9 cellular contexts compared by ENCODE assay signal in the genomic region with DNA sequence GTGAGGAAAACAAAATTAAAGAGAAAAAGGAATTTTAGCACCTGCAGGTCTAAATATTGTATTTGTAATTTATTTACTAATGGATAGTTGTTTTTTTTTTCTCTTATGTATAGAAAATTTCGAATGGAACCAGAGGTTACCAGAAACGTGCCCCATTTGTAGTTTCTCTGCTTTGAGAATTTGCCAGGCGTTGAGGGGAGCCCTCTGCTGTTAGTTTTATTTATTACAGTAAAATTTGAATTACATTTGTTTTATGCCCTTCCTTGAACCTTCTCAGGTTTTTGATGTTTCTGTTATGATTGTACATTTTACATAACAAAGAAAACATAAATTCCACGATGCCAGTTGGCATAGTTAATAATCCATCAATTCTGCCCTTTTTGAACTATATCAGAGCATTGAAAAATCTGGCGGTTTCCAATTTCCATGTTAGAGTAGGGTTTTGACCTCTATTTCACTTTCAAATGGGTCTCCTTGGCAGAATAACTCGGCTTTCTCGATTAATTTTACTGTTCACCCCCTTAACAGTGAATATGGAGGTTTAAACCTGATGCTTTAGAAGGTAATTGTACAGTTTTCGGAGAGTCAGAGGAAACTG. TPM values are rescaled to one million over a fixed set of nuclear protein-coding genes. Genes with fewer than 3 reads are reported as not detected.
DNase-seq lines count a peak whose midpoint lies in the region; ATAC-seq, FAIRE-seq and TF ChIP-seq lines count a peak whose summit lies in the region.
"Had no signal": no experiment of that assay in that cellular context is flagged by ENCODE, and none has a peak within 500 bp of the region (broad histone marks: within the 10 kb centered on the region; RNA-seq: fewer than 3 reads in every experiment).

No MANE protein-coding gene starts in this region.

- CTCF ChIA-PET in A549 (lab: Yijun Ruan, JAX), result interaction anchor here (0.7 to 9.1 kb wide), 13 partner anchors 9 to 138 kb away, joined by 3 to 68 read pairs (median 5); no protein-coding TSS in a partner anchor
- CTCF ChIA-PET in naive thymus-derived CD4-positive, alpha-beta T cell (lab: Charles Lee), result interaction anchor here (1.7 kb wide), 1 partner anchor 132 kb away, joined by 10 read pairs; no protein-coding TSS in a partner anchor

- TF ChIP-seq POLR2A in A549 (IDR thresholded peaks at IDR 0.05; ENCODE audit: low read length), result no peak

- TF ChIP-seq RAD21 in A549 (conservative IDR thresholded peaks at IDR 0.05 in 1 of 2, IDR thresholded peaks at IDR 0.05 in 1 of 2), result peak; percentile 75 to 80

- H3K36me3 Mint-ChIP-seq in naive thymus-derived CD4-positive, alpha-beta T cell, result no peaks in the 10 kb centered on the region
- H3K36me3 Mint-ChIP-seq: activated naive CD8-positive, alpha-beta T cell had no signal

- TF ChIP-seq EP300 in A549 (IDR thresholded peaks at IDR 0.05), result no peak

- DNase-seq in A549 (ENCODE audit: low read depth in 1 of 2, low spot score in 1 of 2) (peak in 1 of 2 experiments; percentile 7), GM12865 (ENCODE audit: low read depth) (peak; percentile 25), NCI-H345 (lab: John Stamatoyannopoulos, UW) (peak; percentile 27), colonic mucosa (no peak), T1000 (lab: John Stamatoyannopoulos, UW) (no peak), HPDE6-E6E7 (ENCODE audit: extremely low spot score) (no peak)
- DNase-seq in naive thymus-derived CD4-positive, alpha-beta T cell, result peak in 5 of 9 donors; percentile 5 to 24 (median 13)

- FAIRE-seq in A549 (lab: Jason Lieb, UNC), result no peak

- H3K4me3 ChIP-seq in A549 (no peak overlapping the region), GM12865 (ENCODE audit: low read depth, low read length) (no peak overlapping the region), colonic mucosa (no peak overlapping the region)
- no peak overlapping the region for H3K4me3 ChIP-seq in naive thymus-derived CD4-positive, alpha-beta T cell (ENCODE audit: low read length)

- no peaks in the 10 kb centered on the region for H3K4me1 Mint-ChIP-seq in naive thymus-derived CD4-positive, alpha-beta T cell

- TF ChIP-seq CTCF in A549 (IDR thresholded peaks at IDR 0.05) (peak; percentile 69), GM12865 (IDR thresholded peaks at IDR 0.05; ENCODE audit: insufficient read depth, low read depth, low read length, missing control alignments) (peak; percentile 39), colonic mucosa (IDR thresholded peaks at IDR 0.05) (peak; percentile 33)

- H3K4me3 Mint-ChIP-seq in naive thymus-derived CD4-positive, alpha-beta T cell, result no peak overlapping the region
- H3K4me3 Mint-ChIP-seq: activated naive CD8-positive, alpha-beta T cell had no signal

- WGBS in A549 (ENCODE audit: missing lambda C conversion rate), result 24% methylated on average over 8 of the region's 8 CpGs

- H3K4me1 ChIP-seq in A549 (no peaks in the 10 kb centered on the region), colonic mucosa (no peaks in the 10 kb centered on the region)
- H3K4me1 ChIP-seq in naive thymus-derived CD4-positive, alpha-beta T cell (ENCODE audit: control insufficient read depth in 2 of 2, insufficient read depth in 2 of 2, low read length in 2 of 2), result no peaks in the 10 kb centered on the region

- no peak for ATAC-seq in A549
- no peak for ATAC-seq in naive thymus-derived CD4-positive, alpha-beta T cell
- no peak for ATAC-seq in HG02571 (IDR thresholded peaks at IDR 0.05; ENCODE audit: unreplicated experiment)

- H3K9ac ChIP-seq in colonic mucosa (ENCODE audit: low read depth in 2 of 2, low read length in 2 of 2), result no peak overlapping the region

- H3K9me3 ChIP-seq in A549 (no peaks in the 10 kb centered on the region), colonic mucosa (no peaks in the 10 kb centered on the region)
- no peaks in the 10 kb centered on the region for H3K9me3 ChIP-seq in naive thymus-derived CD4-positive, alpha-beta T cell (ENCODE audit: control insufficient read depth in 2 of 3, low read length in 3 of 3)

- H3K27me3 Mint-ChIP-seq in naive thymus-derived CD4-positive, alpha-beta T cell, result peaks cover 15 to 34% (median 26%) of the 10 kb centered on the region in 5 donors

- H3K9me3 Mint-ChIP-seq in naive thymus-derived CD4-positive, alpha-beta T cell, result no peaks in the 10 kb centered on the region

- no peaks in the 10 kb centered on the region for H3K36me3 ChIP-seq in colonic mucosa
- no peaks in the 10 kb centered on the region for H3K36me3 ChIP-seq in naive thymus-derived CD4-positive, alpha-beta T cell (ENCODE audit: control insufficient read depth in 2 of 3, insufficient read depth in 3 of 3, low read length in 3 of 3)

- intact Hi-C loops in colonic mucosa (cut with DNase I), result loop anchor here (5.0 kb wide), 1 partner anchor 130 kb away; no protein-coding TSS in a partner anchor
- intact Hi-C loops in naive thymus-derived CD4-positive, alpha-beta T cell (cut with micrococcal nuclease), result loop anchor here (1.0 to 10.0 kb wide), 3 partner anchors 25 to 1297 kb away; no protein-coding TSS in a partner anchor

- H3K27ac ChIP-seq in A549 (peak overlapping the region in 1 of 2 experiments; percentile 56; a peak in 2 of 6 replicates), colonic mucosa (no peak overlapping the region)
- no peak overlapping the region for H3K27ac ChIP-seq in naive thymus-derived CD4-positive, alpha-beta T cell (ENCODE audit: low read depth, low read length)

- H3K27me3 ChIP-seq in colonic mucosa, result no peaks in the 10 kb centered on the region
- H3K27me3 ChIP-seq in naive thymus-derived CD4-positive, alpha-beta T cell (ENCODE audit: control insufficient read depth in 2 of 2, insufficient read depth in 2 of 2, low read length in 2 of 2), result peaks cover 0 to 2% of the 10 kb centered on the region in 2 donors

- H3K27ac Mint-ChIP-seq in naive thymus-derived CD4-positive, alpha-beta T cell, result no peak overlapping the region
- H3K27ac Mint-ChIP-seq: activated naive CD8-positive, alpha-beta T cell had no signal

- POLR2A ChIA-PET in A549 (lab: Yijun Ruan, JAX), result no interaction called here
- POLR2A ChIA-PET in naive thymus-derived CD4-positive, alpha-beta T cell (lab: Charles Lee), result no interaction called here

- no peak overlapping the region for H3K4me2 ChIP-seq in A549

TF ChIP-seq in A549, 52 proteins besides CTCF, POLR2A, EP300 and RAD21:
- no peak for TF ChIP-seq RCOR1 (IDR thresholded peaks at IDR 0.05; ENCODE audit: low read depth, low read length)
- peak; percentile 85 for TF ChIP-seq SMC3 (IDR thresholded peaks at IDR 0.05)

RNA-seq across cellular contexts. Expression of gene RFPL4B, which starts 35.1 kb away (rescaled TPM):
- 0.05 TPM in 1 of 2 replicates, not detected in the other for polyA plus RNA-seq in A549 (2011; rRNA removed)
- polyA plus RNA-seq in A549 (2012; cell fraction: cytosol; rRNA removed), result not detected in 2 replicates
- polyA plus RNA-seq in A549 (2012; cell fraction: nucleus; rRNA removed), result not detected in 2 replicates
- polyA plus RNA-seq in A549 (2017; fragmentation: RNase III; extraction: RNeasy Plus Mini Kit Qiagen cat#74134 plus additional on column Dnase treatment), result 0.09 TPM in 1 of 3 replicates, not detected in the others
- not detected in 2 replicates for polyA minus RNA-seq in A549 (2011; rRNA and poly(A)+ RNA removed)
- not detected for total RNA-seq in colonic mucosa
- total RNA-seq in naive thymus-derived CD4-positive, alpha-beta T cell, result not detected
- polyA plus RNA-seq in naive thymus-derived CD4-positive, alpha-beta T cell, result not detected

RNA-seq across cellular contexts. Expression of gene LAMA4, which starts 57.7 kb away (rescaled TPM):
- polyA plus RNA-seq in A549 (2011; rRNA removed) (0.93 and 1.0 TPM in 2 replicates), A549 (2017; fragmentation: RNase III; extraction: RNeasy Plus Mini Kit Qiagen cat#74134 plus additional on column Dnase treatment) (3.1 to 3.7 TPM (median 3.7 TPM) in 3 replicates)
- polyA plus RNA-seq in A549 (2012; cell fraction: cytosol; rRNA removed), result 0.66 and 0.90 TPM in 2 replicates
- 1.5 and 1.6 TPM in 2 replicates for polyA plus RNA-seq in A549 (2012; cell fraction: nucleus; rRNA removed)
- 3.5 and 4.0 TPM in 2 replicates for polyA minus RNA-seq in A549 (2011; rRNA and poly(A)+ RNA removed)
- 10 to 100 TPM; 15.8 to 35.1 TPM for total RNA-seq in colonic mucosa
- not detected for total RNA-seq in naive thymus-derived CD4-positive, alpha-beta T cell
- not detected for polyA plus RNA-seq in naive thymus-derived CD4-positive, alpha-beta T cell

Comparison
In these comparisons a context has a peak if more than half of its experiments do, and no peak if none do; other contexts are left out.
1. DNase-seq: peak in GM12865 (single experiment), NCI-H345 (single experiment) and naive thymus-derived CD4-positive, alpha-beta T cell (5 of 9); none in colonic mucosa (single experiment), T1000 (single experiment) and HPDE6-E6E7 (single experiment).
2. RNA of gene LAMA4, which starts 57.7 kb away (total RNA-seq): 15.8 to 35.1 TPM in colonic mucosa; not detected in naive thymus-derived CD4-positive, alpha-beta T cell; every median in the first group is over 10 times any median in the second.
3. Peak in every context shown above with its lines, with median percentiles within 50 percentile points of each other: CTCF ChIP-seq.